In the genomic region with DNA sequence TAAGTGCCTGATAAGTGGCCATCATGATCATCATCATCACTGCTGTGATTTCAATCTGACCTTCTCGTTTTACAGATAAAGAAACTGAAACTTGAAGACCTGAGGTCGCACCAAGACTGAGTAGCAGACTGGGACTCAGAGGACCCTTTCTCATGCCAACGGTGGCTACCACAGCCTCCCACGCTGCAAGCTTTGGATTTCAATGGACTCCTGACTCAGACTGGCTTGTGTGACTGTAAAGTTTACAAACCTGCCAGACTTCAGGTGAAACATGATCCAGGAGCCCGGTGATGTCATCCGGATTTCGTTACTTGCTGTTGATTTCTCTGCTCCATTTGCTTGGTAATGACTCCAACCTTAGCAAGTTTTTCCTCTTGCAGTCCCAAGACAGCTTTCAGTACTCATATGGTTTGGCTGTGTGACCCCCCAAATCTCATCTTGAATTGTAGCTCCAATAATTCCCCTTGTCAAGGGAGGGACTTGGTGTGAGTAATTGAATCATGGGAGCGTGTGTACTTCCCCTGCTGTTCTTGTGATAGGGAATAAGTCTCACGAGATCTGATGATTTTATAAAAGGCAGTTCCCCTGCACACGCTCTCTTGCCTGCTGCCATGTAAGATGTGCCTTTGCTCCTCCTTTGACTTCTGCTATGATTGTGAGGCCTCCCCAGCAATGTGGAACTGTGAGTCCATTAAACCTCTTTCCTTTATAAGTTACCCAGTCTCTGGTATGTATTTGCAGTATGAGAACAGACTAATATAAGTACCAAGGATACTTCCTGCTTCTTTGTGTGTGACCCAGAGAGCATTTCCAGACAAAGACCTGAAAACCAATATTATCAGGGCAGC, we compare ENCODE assay signal across 1 cellular context.
A peak's percentile ranks its signal among the peaks of the same experiment; 100 is the strongest.
TF ChIP-seq lines count a peak whose summit lies in the region.

No MANE protein-coding gene starts in this region.

TF ChIP-seq in HEK293, 187 proteins besides CTCF, POLR2A, EP300 and RAD21 (continued from another document and continues in another):
- TF ChIP-seq, protein P1, sequence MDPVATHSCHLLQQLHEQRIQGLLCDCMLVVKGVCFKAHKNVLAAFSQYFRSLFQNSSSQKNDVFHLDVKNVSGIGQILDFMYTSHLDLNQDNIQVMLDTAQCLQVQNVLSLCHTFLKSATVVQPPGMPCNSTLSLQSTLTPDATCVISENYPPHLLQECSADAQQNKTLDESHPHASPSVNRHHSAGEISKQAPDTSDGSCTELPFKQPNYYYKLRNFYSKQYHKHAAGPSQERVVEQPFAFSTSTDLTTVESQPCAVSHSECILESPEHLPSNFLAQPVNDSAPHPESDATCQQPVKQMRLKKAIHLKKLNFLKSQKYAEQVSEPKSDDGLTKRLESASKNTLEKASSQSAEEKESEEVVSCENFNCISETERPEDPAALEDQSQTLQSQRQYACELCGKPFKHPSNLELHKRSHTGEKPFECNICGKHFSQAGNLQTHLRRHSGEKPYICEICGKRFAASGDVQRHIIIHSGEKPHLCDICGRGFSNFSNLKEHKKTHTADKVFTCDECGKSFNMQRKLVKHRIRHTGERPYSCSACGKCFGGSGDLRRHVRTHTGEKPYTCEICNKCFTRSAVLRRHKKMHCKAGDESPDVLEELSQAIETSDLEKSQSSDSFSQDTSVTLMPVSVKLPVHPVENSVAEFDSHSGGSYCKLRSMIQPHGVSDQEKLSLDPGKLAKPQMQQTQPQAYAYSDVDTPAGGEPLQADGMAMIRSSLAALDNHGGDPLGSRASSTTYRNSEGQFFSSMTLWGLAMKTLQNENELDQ (tag by site-specific recombination; IDR thresholded peaks at IDR 0.05; ENCODE audit: low read depth), result no peak
- no peak for TF ChIP-seq ZNF2 (tag by site-specific recombination; IDR thresholded peaks at IDR 0.05)
- TF ChIP-seq HOXD13 (CRISPR knock-in tag; IDR thresholded peaks at IDR 0.05; ENCODE audit: borderline replicate concordance), result no peak
- peak; percentile 21; the same call in 1 of the 2 replicates for TF ChIP-seq GLIS1 (tag by site-specific recombination; IDR thresholded peaks at IDR 0.05)
- TF ChIP-seq, protein P2, sequence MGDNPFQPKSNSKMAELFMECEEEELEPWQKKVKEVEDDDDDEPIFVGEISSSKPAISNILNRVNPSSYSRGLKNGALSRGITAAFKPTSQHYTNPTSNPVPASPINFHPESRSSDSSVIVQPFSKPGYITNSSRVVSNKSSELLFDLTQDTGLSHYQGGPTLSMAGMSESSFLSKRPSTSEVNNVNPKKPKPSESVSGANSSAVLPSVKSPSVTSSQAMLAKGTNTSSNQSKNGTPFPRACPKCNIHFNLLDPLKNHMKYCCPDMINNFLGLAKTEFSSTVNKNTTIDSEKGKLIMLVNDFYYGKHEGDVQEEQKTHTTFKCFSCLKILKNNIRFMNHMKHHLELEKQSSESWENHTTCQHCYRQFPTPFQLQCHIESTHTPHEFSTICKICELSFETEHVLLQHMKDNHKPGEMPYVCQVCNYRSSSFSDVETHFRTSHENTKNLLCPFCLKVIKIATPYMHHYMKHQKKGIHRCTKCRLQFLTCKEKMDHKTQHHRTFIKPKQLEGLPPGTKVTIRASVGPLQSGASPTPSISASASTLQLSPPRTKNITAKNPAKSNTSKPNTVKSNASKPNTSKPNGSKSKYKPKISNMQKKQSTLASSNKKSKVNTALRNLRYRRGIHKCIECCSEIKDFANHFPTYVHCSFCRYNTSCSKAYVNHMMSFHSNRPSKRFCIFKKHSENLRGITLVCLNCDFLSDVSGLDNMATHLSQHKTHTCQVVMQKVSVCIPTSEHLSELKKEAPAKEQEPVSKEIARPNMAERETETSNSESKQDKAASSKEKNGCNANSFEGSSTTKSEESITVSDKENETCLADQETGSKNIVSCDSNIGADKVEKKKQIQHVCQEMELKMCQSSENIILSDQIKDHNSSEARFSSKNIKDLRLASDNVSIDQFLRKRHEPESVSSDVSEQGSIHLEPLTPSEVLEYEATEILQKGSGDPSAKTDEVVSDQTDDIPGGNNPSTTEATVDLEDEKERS (tag by site-specific recombination; IDR thresholded peaks at IDR 0.05), result no peak
- TF ChIP-seq TCF7L2 (IDR thresholded peaks at IDR 0.05; ENCODE audit: borderline replicate concordance, low read depth, low read length), result no peak
- TF ChIP-seq ZNF354C (tag by site-specific recombination; IDR thresholded peaks at IDR 0.05; ENCODE audit: borderline replicate concordance, low read depth), result no peak
- TF ChIP-seq, protein P3, sequence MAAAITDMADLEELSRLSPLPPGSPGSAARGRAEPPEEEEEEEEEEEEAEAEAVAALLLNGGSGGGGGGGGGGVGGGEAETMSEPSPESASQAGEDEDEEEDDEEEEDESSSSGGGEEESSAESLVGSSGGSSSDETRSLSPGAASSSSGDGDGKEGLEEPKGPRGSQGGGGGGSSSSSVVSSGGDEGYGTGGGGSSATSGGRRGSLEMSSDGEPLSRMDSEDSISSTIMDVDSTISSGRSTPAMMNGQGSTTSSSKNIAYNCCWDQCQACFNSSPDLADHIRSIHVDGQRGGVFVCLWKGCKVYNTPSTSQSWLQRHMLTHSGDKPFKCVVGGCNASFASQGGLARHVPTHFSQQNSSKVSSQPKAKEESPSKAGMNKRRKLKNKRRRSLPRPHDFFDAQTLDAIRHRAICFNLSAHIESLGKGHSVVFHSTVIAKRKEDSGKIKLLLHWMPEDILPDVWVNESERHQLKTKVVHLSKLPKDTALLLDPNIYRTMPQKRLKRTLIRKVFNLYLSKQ (tag by site-specific recombination; IDR thresholded peaks at IDR 0.05; ENCODE audit: borderline replicate concordance), result no peak
- TF ChIP-seq BCL11B (tag by site-specific recombination; IDR thresholded peaks at IDR 0.05; ENCODE audit: low read depth), result no peak
- TF ChIP-seq EGR2 (tag by site-specific recombination; IDR thresholded peaks at IDR 0.05; ENCODE audit: low read depth), result 0 out of 2 replicates have a peak, but pooled peaks have one; percentile 25
- TF ChIP-seq, protein P4, sequence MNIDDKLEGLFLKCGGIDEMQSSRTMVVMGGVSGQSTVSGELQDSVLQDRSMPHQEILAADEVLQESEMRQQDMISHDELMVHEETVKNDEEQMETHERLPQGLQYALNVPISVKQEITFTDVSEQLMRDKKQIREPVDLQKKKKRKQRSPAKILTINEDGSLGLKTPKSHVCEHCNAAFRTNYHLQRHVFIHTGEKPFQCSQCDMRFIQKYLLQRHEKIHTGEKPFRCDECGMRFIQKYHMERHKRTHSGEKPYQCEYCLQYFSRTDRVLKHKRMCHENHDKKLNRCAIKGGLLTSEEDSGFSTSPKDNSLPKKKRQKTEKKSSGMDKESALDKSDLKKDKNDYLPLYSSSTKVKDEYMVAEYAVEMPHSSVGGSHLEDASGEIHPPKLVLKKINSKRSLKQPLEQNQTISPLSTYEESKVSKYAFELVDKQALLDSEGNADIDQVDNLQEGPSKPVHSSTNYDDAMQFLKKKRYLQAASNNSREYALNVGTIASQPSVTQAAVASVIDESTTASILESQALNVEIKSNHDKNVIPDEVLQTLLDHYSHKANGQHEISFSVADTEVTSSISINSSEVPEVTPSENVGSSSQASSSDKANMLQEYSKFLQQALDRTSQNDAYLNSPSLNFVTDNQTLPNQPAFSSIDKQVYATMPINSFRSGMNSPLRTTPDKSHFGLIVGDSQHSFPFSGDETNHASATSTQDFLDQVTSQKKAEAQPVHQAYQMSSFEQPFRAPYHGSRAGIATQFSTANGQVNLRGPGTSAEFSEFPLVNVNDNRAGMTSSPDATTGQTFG (tag by site-specific recombination; IDR thresholded peaks at IDR 0.05; ENCODE audit: borderline replicate concordance), result no peak
- peak; percentile 82 for TF ChIP-seq PRDM1 (tag by site-specific recombination; IDR thresholded peaks at IDR 0.05)
- TF ChIP-seq, protein P5, sequence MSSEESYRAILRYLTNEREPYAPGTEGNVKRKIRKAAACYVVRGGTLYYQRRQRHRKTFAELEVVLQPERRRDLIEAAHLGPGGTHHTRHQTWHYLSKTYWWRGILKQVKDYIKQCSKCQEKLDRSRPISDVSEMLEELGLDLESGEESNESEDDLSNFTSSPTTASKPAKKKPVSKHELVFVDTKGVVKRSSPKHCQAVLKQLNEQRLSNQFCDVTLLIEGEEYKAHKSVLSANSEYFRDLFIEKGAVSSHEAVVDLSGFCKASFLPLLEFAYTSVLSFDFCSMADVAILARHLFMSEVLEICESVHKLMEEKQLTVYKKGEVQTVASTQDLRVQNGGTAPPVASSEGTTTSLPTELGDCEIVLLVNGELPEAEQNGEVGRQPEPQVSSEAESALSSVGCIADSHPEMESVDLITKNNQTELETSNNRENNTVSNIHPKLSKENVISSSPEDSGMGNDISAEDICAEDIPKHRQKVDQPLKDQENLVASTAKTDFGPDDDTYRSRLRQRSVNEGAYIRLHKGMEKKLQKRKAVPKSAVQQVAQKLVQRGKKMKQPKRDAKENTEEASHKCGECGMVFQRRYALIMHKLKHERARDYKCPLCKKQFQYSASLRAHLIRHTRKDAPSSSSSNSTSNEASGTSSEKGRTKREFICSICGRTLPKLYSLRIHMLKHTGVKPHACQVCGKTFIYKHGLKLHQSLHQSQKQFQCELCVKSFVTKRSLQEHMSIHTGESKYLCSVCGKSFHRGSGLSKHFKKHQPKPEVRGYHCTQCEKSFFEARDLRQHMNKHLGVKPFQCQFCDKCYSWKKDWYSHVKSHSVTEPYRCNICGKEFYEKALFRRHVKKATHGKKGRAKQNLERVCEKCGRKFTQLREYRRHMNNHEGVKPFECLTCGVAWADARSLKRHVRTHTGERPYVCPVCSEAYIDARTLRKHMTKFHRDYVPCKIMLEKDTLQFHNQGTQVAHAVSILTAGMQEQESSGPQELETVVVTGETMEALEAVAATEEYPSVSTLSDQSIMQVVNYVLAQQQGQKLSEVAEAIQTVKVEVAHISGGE (tag by site-specific recombination; conservative IDR thresholded peaks at IDR 0.05; ENCODE audit: low read depth), result no peak
- peak; percentile 99 for TF ChIP-seq SETDB1 (IDR thresholded peaks at IDR 0.05; ENCODE audit: insufficient read length, low read length)
- TF ChIP-seq SCRT2 (tag by site-specific recombination; IDR thresholded peaks at IDR 0.05), result peak; percentile 77
- no peak for TF ChIP-seq ZNF610 (tag by site-specific recombination; IDR thresholded peaks at IDR 0.05; ENCODE audit: borderline replicate concordance)
- TF ChIP-seq ZNF843 (tag by site-specific recombination; IDR thresholded peaks at IDR 0.05), result 0 out of 2 replicates have a peak, but pooled peaks have one; percentile 41
- TF ChIP-seq, protein P6, sequence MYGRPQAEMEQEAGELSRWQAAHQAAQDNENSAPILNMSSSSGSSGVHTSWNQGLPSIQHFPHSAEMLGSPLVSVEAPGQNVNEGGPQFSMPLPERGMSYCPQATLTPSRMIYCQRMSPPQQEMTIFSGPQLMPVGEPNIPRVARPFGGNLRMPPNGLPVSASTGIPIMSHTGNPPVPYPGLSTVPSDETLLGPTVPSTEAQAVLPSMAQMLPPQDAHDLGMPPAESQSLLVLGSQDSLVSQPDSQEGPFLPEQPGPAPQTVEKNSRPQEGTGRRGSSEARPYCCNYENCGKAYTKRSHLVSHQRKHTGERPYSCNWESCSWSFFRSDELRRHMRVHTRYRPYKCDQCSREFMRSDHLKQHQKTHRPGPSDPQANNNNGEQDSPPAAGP (tag by site-specific recombination; IDR thresholded peaks at IDR 0.05), result no peak
- TF ChIP-seq ZBTB7A (tag by site-specific recombination; IDR thresholded peaks at IDR 0.05; ENCODE audit: low read depth), result no peak
- peak; percentile 49 for TF ChIP-seq ZNF600 (tag by site-specific recombination; IDR thresholded peaks at IDR 0.05)
- 0 out of 2 replicates have a peak, but pooled peaks have one; percentile 18 for TF ChIP-seq ZBTB17 (tag by site-specific recombination; IDR thresholded peaks at IDR 0.05)
- TF ChIP-seq ZNF791 (tag by site-specific recombination; IDR thresholded peaks at IDR 0.05), result no peak
- TF ChIP-seq ZFP37 (tag by site-specific recombination; IDR thresholded peaks at IDR 0.05), result no peak
- TF ChIP-seq, protein P7, sequence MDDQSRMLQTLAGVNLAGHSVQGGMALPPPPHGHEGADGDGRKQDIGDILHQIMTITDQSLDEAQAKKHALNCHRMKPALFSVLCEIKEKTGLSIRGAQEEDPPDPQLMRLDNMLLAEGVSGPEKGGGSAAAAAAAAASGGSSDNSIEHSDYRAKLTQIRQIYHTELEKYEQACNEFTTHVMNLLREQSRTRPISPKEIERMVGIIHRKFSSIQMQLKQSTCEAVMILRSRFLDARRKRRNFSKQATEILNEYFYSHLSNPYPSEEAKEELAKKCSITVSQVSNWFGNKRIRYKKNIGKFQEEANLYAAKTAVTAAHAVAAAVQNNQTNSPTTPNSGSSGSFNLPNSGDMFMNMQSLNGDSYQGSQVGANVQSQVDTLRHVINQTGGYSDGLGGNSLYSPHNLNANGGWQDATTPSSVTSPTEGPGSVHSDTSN (CRISPR knock-in tag; IDR thresholded peaks at IDR 0.05), result no peak
- TF ChIP-seq ZXDB (tag by site-specific recombination; IDR thresholded peaks at IDR 0.05), result peak; percentile 44; the same call in 1 of the 2 replicates
- TF ChIP-seq ZNF558 (tag by site-specific recombination; IDR thresholded peaks at IDR 0.05), result 0 out of 2 replicates have a peak, but pooled peaks have one; percentile 31
- TF ChIP-seq FEZF1 (tag by site-specific recombination; IDR thresholded peaks at IDR 0.05), result peak; percentile 34; the same call in 1 of the 2 replicates
- TF ChIP-seq ZNF214 (tag by site-specific recombination; IDR thresholded peaks at IDR 0.05; ENCODE audit: borderline replicate concordance), result no peak
- TF ChIP-seq ZNF549 (tag by site-specific recombination; IDR thresholded peaks at IDR 0.05), result peak; percentile 21; the same call in 1 of the 2 replicates
- TF ChIP-seq ZNF335 (tag by site-specific recombination; conservative IDR thresholded peaks at IDR 0.05), result peak; percentile 59
- TF ChIP-seq, protein P8, sequence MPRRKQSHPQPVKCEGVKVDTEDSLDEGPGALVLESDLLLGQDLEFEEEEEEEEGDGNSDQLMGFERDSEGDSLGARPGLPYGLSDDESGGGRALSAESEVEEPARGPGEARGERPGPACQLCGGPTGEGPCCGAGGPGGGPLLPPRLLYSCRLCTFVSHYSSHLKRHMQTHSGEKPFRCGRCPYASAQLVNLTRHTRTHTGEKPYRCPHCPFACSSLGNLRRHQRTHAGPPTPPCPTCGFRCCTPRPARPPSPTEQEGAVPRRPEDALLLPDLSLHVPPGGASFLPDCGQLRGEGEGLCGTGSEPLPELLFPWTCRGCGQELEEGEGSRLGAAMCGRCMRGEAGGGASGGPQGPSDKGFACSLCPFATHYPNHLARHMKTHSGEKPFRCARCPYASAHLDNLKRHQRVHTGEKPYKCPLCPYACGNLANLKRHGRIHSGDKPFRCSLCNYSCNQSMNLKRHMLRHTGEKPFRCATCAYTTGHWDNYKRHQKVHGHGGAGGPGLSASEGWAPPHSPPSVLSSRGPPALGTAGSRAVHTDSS (tag by site-specific recombination; IDR thresholded peaks at IDR 0.05), result peak; percentile 68
- TF ChIP-seq ZBTB21 (tag by site-specific recombination; IDR thresholded peaks at IDR 0.05), result peak; percentile 62
- TF ChIP-seq, protein P9, sequence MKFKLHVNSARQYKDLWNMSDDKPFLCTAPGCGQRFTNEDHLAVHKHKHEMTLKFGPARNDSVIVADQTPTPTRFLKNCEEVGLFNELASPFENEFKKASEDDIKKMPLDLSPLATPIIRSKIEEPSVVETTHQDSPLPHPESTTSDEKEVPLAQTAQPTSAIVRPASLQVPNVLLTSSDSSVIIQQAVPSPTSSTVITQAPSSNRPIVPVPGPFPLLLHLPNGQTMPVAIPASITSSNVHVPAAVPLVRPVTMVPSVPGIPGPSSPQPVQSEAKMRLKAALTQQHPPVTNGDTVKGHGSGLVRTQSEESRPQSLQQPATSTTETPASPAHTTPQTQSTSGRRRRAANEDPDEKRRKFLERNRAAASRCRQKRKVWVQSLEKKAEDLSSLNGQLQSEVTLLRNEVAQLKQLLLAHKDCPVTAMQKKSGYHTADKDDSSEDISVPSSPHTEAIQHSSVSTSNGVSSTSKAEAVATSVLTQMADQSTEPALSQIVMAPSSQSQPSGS (tag by site-specific recombination; IDR thresholded peaks at IDR 0.05; ENCODE audit: low read depth), result peak; percentile 90
- TF ChIP-seq ZNF629 (tag by site-specific recombination; IDR thresholded peaks at IDR 0.05), result peak; percentile 81
- peak; percentile 41; the same call in 1 of the 2 replicates for TF ChIP-seq ZBTB48 (tag by site-specific recombination; IDR thresholded peaks at IDR 0.05)
- TF ChIP-seq ZEB2 (tag by site-specific recombination; IDR thresholded peaks at IDR 0.05), result 0 out of 2 replicates have a peak, but pooled peaks have one; percentile 20
- TF ChIP-seq ZNF596 (tag by site-specific recombination; IDR thresholded peaks at IDR 0.05), result no peak
